20 cellular contexts compared by ENCODE assay signal in the genomic region with DNA sequence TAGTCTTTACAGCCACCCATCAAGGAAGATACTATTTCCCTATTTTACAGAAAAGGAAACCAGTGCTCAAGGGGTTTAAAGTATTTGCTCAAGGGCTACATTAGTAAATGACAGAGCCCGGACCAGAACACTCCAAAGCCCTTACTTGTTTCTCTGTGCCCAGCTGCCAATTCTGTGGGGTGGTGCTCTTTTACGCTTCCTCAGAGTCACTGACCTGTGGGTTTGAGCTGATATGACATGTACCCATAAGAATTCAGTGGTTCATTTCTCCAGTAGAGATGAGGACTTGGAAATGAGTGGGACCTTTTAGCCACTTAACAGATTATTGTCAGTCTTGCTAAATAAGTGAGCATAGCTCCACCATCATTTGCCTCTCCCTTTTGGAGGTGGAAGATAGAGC. TPM values are rescaled to one million over a fixed set of nuclear protein-coding genes. Genes with fewer than 3 reads are reported as not detected.
A peak's percentile ranks its signal among the peaks of the same experiment; 100 is the strongest.
DNase-seq lines count a peak whose midpoint lies in the region; ATAC-seq and TF ChIP-seq lines count a peak whose summit lies in the region.
"Had no signal": no experiment of that assay in that cellular context is flagged by ENCODE, and none has a peak within 500 bp of the region (broad histone marks: within the 10 kb centered on the region; RNA-seq: fewer than 3 reads in every experiment).

No MANE protein-coding gene starts in this region.

- ATAC-seq in PC-3 (peak; percentile 86), GM21526 (IDR thresholded peaks at IDR 0.05; ENCODE audit: low FRiP score, unreplicated experiment) (no peak)
- ATAC-seq: A549 had no signal

- H3K36me3 ChIP-seq in PC-3 (ENCODE audit: low read depth, low read length) = no peaks in the 10 kb centered on the region

- H2AFZ ChIP-seq in PC-3 (ENCODE audit: low read length) = no peak overlapping the region

- H3F3A ChIP-seq in PC-3 (ENCODE audit: low read length, unreplicated experiment) = no peaks in the 10 kb centered on the region

- H3K79me2 ChIP-seq in PC-3 (ENCODE audit: low read length) = no peaks in the 10 kb centered on the region

- no peak overlapping the region for H3K9ac ChIP-seq in PC-3 (ENCODE audit: low read length)

- POLR2A ChIA-PET in PC-3 (lab: Charles Lee; ENCODE audit: unreplicated experiment) = interaction anchor here (0.6 kb wide), 1 partner anchor 221 kb away, joined by 3 read pairs; no protein-coding TSS in a partner anchor

- H3K27me3 ChIP-seq in PC-3 (ENCODE audit: low read length) = no peaks in the 10 kb centered on the region

- no peaks in the 10 kb centered on the region for H3K9me3 ChIP-seq in PC-3 (ENCODE audit: low read length)
- H3K9me3 ChIP-seq: A549 had no signal

- H3K4me2 ChIP-seq in PC-3 (ENCODE audit: low read length) = peak overlapping the region; percentile 44
- H3K4me2 ChIP-seq: A549 had no signal

- H3K9me2 ChIP-seq in PC-3 (replicated peaks; ENCODE audit: low read length) = no peaks in the 10 kb centered on the region

- no peaks in the 10 kb centered on the region for H4K20me1 ChIP-seq in PC-3 (ENCODE audit: low read length)

- CTCF ChIA-PET in PC-3 (lab: Charles Lee) = interaction anchor here (0.6 to 0.8 kb wide), 3 partner anchors 19 to 611 kb away, joined by 3 to 4 read pairs (median 3); no protein-coding TSS in a partner anchor

- H3K4me3 ChIP-seq in PC-3 (ENCODE audit: low read length) = no peak overlapping the region
- H3K4me3 ChIP-seq: A549 had no signal

- peaks cover 21% of the 10 kb centered on the region for H3K4me1 ChIP-seq in PC-3 (ENCODE audit: insufficient read depth, low read length)
- H3K4me1 ChIP-seq: A549 had no signal

- peak; percentile 13 for DNase-seq in A172 (ENCODE audit: low spot score)
- DNase-seq in HCEC 1CT = peak; percentile 38
- DNase-seq in PC-3 = peak; percentile 74
- peak; percentile 12 for DNase-seq in kidney tubule cell (ENCODE audit: low spot score)
- no peak for DNase-seq in NCI-H510A (lab: John Stamatoyannopoulos, UW)
- DNase-seq in GOT3 (lab: John Stamatoyannopoulos, UW) = no peak
- no peak for DNase-seq in SIG-M5 (lab: John Stamatoyannopoulos, UW)
- DNase-seq: DMS153, GDM1, H9, MM.1S, NCI-H1105 treated with DMSO at 0.1 percent for 48 hours, NCI-H187, NCI-H2171, NCI-H446 treated with DMSO at 0.1 percent for 48 hours, NCI-H774, Right ventricle myocardium superior had no signal

- intact Hi-C loops in PC-3 (cut with micrococcal nuclease) = no loop called here

- H3K27ac ChIP-seq in PC-3 (ENCODE audit: low read length) = peak overlapping the region; percentile 51
- H3K27ac ChIP-seq: A549, C4-2B had no signal

- TF ChIP-seq CTCF in PC-3 (conservative IDR thresholded peaks at IDR 0.05; ENCODE audit: low read depth, low read length) = no peak

- no TSS peak for BruUV-seq in PC-3 (replicated peaks; lab: Mats Ljungman, UMichigan)

RNA-seq across cellular contexts. Expression of a gene that starts 37.4 kb away (rescaled TPM):
- total RNA-seq in A172 (2014; rRNA removed; shearing (Covaris generic)) = not detected in 2 replicates
- total RNA-seq in PC-3 (2014; rRNA removed) = not detected in 2 replicates
- total RNA-seq: H9, Right ventricle myocardium superior had no signal

RNA-seq across cellular contexts. Expression of a gene that starts 41.8 kb away (rescaled TPM):
- not detected in 2 replicates for total RNA-seq in A172 (2014; rRNA removed; shearing (Covaris generic))
- total RNA-seq in PC-3 (2014; rRNA removed) = 14.3 and 14.9 TPM in 2 replicates
- total RNA-seq: H9, Right ventricle myocardium superior had no signal

Comparison
In these comparisons a context has a peak if more than half of its experiments do, and no peak if none do; other contexts are left out.
1. DNase-seq: peak in A172 (single experiment), HCEC 1CT (single experiment), PC-3 (single experiment) and kidney tubule cell (single experiment); none in NCI-H510A (single experiment), GOT3 (single experiment) and SIG-M5 (single experiment).
2. RNA of a gene that starts 41.8 kb away (total RNA-seq): 14.3 to 14.9 TPM in PC-3; not detected in A172; every median in the first group is over 10 times any median in the second.